1 cellular context compared by ENCODE assay signal in the genomic region with DNA sequence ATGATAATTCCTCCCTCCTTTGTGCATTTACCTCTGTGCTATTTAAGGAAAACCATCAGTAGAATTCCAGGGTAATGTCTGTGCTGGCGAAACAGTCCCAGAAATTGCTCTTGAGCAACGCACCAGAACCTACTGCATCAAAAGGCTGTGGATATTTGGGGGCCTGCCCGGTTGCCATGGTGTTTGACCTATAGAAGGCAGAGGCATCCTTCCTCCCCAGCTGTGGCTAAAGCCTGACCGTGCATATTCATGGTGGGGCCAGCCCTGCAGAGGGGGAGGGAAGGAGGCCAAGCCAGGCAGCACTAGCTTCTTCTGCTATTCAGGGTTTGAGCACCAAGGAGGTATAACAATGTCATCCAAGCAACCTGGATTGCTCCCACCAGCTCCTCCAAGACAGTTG.
TF ChIP-seq lines count a peak whose summit lies in the region.

No MANE protein-coding gene starts in this region.

TF ChIP-seq in IMR-90, 13 proteins besides CTCF, POLR2A, EP300 and RAD21 (continued from another document):
- TF ChIP-seq USF2 (IDR thresholded peaks at IDR 0.05; ENCODE audit: low read depth, low read length) (no peak), ELK1 (IDR thresholded peaks at IDR 0.05; ENCODE audit: borderline replicate concordance, low read depth, low read length) (no peak), RCOR1 (IDR thresholded peaks at IDR 0.05; ENCODE audit: insufficient replicate concordance, low read length) (no peak)
